ENCODE assay signal across 12 cellular contexts in genomic region chr11:74720596-74721478, GRCh38. TPM values are rescaled to one million over a fixed set of nuclear protein-coding genes. Genes with fewer than 3 reads are reported as not detected.
A peak's percentile ranks its signal among the peaks of the same experiment; 100 is the strongest.
DNase-seq lines count a peak whose midpoint lies in the region; ATAC-seq and TF ChIP-seq lines count a peak whose summit lies in the region.
"Had no signal": no experiment of that assay in that cellular context is flagged by ENCODE, and none has a peak within 500 bp of the region (broad histone marks: within the 10 kb centered on the region; RNA-seq: fewer than 3 reads in every experiment).

No MANE protein-coding gene starts in this region.

- H3K27me3 ChIP-seq in right atrium auricular region (no peaks in the 10 kb centered on the region), ovary (no peaks in the 10 kb centered on the region)

- peak overlapping the region in 4 of 5 experiments; percentile 23 to 88 (median 64) for H3K27ac Mint-ChIP-seq in brain
- H3K27ac Mint-ChIP-seq in stimulated activated naive B cell treated with anti-CD40 and anti-IgM and Interleukin-4, amounts not matched to agents 10 μg/mL and 1 μg/mL and 100 μg/mL, for 72 hours, result no peak overlapping the region
- H3K27ac Mint-ChIP-seq: IgD-negative memory B cell had no signal

- no peaks in the 10 kb centered on the region for H3K9me3 Mint-ChIP-seq in brain
- no peaks in the 10 kb centered on the region for H3K9me3 Mint-ChIP-seq in stimulated activated naive B cell treated with anti-CD40 and anti-IgM and Interleukin-4, amounts not matched to agents 10 μg/mL and 1 μg/mL and 100 μg/mL, for 72 hours
- H3K9me3 Mint-ChIP-seq: IgD-negative memory B cell had no signal

- no peak for ATAC-seq in stimulated activated naive B cell treated with anti-CD40 and anti-IgM and Interleukin-4, amounts not matched to agents 10 μg/mL and 1 μg/mL and 100 μg/mL, for 72 hours (replicated peaks)
- ATAC-seq in HG03460 (IDR thresholded peaks at IDR 0.05; ENCODE audit: unreplicated experiment), result no peak

- H3K4me3 Mint-ChIP-seq in brain, result peak overlapping the region in 1 of 5 experiments; percentile 25
- no peak overlapping the region for H3K4me3 Mint-ChIP-seq in stimulated activated naive B cell treated with anti-CD40 and anti-IgM and Interleukin-4, amounts not matched to agents 10 μg/mL and 1 μg/mL and 100 μg/mL, for 72 hours
- H3K4me3 Mint-ChIP-seq: IgD-negative memory B cell had no signal

- H3K36me3 ChIP-seq in right atrium auricular region, result no peaks in the 10 kb centered on the region
- no peaks in the 10 kb centered on the region for H3K36me3 ChIP-seq in ovary

- intact Hi-C loops in ovary (cut with DNase I), result loop anchor here in 3 of 4 donors (10.0 kb wide), 2 partner anchors 86 to 266 kb away; no protein-coding TSS in a partner anchor

- no peaks in the 10 kb centered on the region for H3K36me3 Mint-ChIP-seq in brain
- H3K36me3 Mint-ChIP-seq in stimulated activated naive B cell treated with anti-CD40 and anti-IgM and Interleukin-4, amounts not matched to agents 10 μg/mL and 1 μg/mL and 100 μg/mL, for 72 hours, result no peaks in the 10 kb centered on the region
- H3K36me3 Mint-ChIP-seq: IgD-negative memory B cell had no signal

- H3K27me3 Mint-ChIP-seq in brain, result peaks cover 14% of the 10 kb centered on the region
- H3K27me3 Mint-ChIP-seq in stimulated activated naive B cell treated with anti-CD40 and anti-IgM and Interleukin-4, amounts not matched to agents 10 μg/mL and 1 μg/mL and 100 μg/mL, for 72 hours, result peaks cover 24 to 26% of the 10 kb centered on the region in 2 donors

- TF ChIP-seq CTCF in brain (conservative IDR thresholded peaks at IDR 0.05), result no peak
- TF ChIP-seq CTCF in right atrium auricular region (IDR thresholded peaks at IDR 0.05), result no peak
- TF ChIP-seq CTCF in ovary (IDR thresholded peaks at IDR 0.05), result no peak

- H3K27ac ChIP-seq in right atrium auricular region (peak overlapping the region; percentile 41 to 67), ovary (peak overlapping the region in 1 of 2 donors; percentile 64)

- 29 to 34% (median 34%) methylated on average over 17 of the region's 17 CpGs for WGBS in ovary, 3 donors

- peaks cover 33% of the 10 kb centered on the region for H3K4me1 Mint-ChIP-seq in brain
- no peaks in the 10 kb centered on the region for H3K4me1 Mint-ChIP-seq in stimulated activated naive B cell treated with anti-CD40 and anti-IgM and Interleukin-4, amounts not matched to agents 10 μg/mL and 1 μg/mL and 100 μg/mL, for 72 hours
- H3K4me1 Mint-ChIP-seq: IgD-negative memory B cell had no signal

- H3K4me3 ChIP-seq in right atrium auricular region (no peak overlapping the region), ovary (no peak overlapping the region)

- H3K4me1 ChIP-seq in right atrium auricular region (peaks cover 0 to 23% of the 10 kb centered on the region in 2 donors), ovary (ENCODE audit: insufficient read depth) (peaks cover 17% of the 10 kb centered on the region)

- H3K9me3 ChIP-seq in right atrium auricular region (no peaks in the 10 kb centered on the region), ovary (no peaks in the 10 kb centered on the region)

- no peak for TF ChIP-seq POLR2A in ovary (IDR thresholded peaks at IDR 0.05)

- DNase-seq in AG08396 (ENCODE audit: low spot score) (peak; percentile 45), right atrium auricular region (ENCODE audit: low spot score) (peak; percentile 86), ovary (peak; percentile 70 to 86 (median 80)), kidney tubule cell (ENCODE audit: low spot score) (no peak), NCI-H2171 treated with DMSO at 0.1 percent for 48 hours (lab: John Stamatoyannopoulos, UW) (no peak)
- no peak for DNase-seq in stimulated activated naive B cell treated with anti-CD40 and anti-IgM and Interleukin-4, amounts not matched to agents 10 μg/mL and 1 μg/mL and 100 μg/mL, for 72 hours
- DNase-seq: ACHN, SW 1271 had no signal

- no peak for TF ChIP-seq EP300 in ovary (IDR thresholded peaks at IDR 0.05)

RNA-seq across cellular contexts. Expression of gene CHRDL2, which starts 10.4 kb away (rescaled TPM):
- polyA plus RNA-seq in brain (ENCODE audit: insufficient read depth, low read depth, low replicate concordance) (0.76 TPM), ovary (1 to 10 TPM in 1 of 2 donors, under 1 TPM in 1; 0.22 to 5.1 TPM)
- total RNA-seq in right atrium auricular region (1 to 10 TPM; 2.0 to 4.2 TPM), ovary (10 to 100 TPM in 1 of 7 donors, 1 to 10 TPM in 2, not detected in 4; 1.9 to 12.3 (median 2.7) TPM)
- total RNA-seq: bronchial epithelial cell had no signal
- polyA plus RNA-seq: IgD-negative memory B cell had no signal

RNA-seq across cellular contexts. Expression of gene RNF169, which starts 27.8 kb away (rescaled TPM):
- polyA plus RNA-seq in brain (ENCODE audit: insufficient read depth, low read depth, low replicate concordance), result 4.7 TPM
- total RNA-seq in right atrium auricular region, result 10 to 100 TPM; 10.6 to 10.7 TPM
- 10 to 100 TPM; 19.0 to 26.1 (median 23.0) TPM for total RNA-seq in ovary
- polyA plus RNA-seq in ovary, result 10 to 100 TPM in 1 of 2 donors, 1 to 10 TPM in 1; 7.1 to 10.5 TPM

Comparison
In these comparisons a context has a peak if more than half of its experiments do, and no peak if none do; other contexts are left out.
1. DNase-seq: peak in AG08396 (single experiment), right atrium auricular region (single experiment) and ovary (5 of 5); none in kidney tubule cell (single experiment), stimulated activated naive B cell treated with anti-CD40 and anti-IgM and Interleukin-4, amounts not matched to agents 10 μg/mL and 1 μg/mL and 100 μg/mL, for 72 hours (single experiment) and NCI-H2171 treated with DMSO at 0.1 percent for 48 hours (single experiment).